1 cellular context compared by ENCODE assay signal in the genomic region with DNA sequence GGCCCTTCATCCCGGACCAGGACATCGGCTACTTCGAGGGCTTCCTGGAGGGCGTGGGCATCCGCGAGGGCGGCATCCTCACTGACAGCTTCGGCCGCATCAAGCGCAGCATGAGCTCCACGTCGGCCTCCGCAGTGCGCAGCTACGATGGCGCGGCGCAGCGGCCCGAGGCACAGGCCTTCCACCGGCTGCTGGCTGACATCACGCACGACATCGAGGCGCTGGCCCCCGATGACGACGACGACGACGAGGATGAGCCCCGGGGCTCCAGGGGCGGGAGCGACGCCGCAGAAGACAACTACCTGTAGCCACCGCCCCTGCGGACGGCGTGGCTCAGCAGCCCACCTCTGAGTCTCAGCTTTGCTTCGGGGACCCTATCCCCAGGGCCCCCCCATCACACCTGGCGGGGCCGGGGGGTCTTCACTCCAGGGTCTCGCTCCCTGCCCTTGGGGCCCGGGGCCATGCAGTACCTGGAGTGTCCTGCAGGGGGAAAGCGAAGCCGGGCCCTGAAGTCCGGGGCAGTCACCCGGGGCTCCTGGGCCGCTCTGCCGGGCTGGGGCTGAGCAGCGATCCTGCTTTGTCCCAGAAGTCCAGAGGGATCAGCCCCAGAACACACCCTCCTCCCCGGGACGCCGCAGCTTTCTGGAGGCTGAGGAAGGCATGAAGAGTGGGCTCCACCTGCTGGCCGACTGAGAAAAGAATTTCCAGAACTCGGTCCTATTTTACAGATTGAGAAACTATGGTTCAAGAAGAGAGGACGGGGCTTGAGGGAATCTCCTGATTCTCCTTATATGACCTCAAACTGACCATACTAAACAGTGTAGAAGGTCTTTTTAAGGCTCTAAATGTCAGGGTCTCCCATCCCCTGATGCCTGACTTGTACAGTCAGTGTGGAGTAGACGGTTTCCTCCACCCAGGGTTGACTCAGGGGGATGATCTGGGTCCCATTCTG.
A peak's percentile ranks its signal among the peaks of the same experiment; 100 is the strongest.
TF ChIP-seq lines count a peak whose summit lies in the region.

No MANE protein-coding gene starts in this region.

TF ChIP-seq in H1, 55 proteins besides CTCF, POLR2A, EP300 and RAD21:
- TF ChIP-seq HDAC2 (IDR thresholded peaks at IDR 0.05; ENCODE audit: borderline replicate concordance in 1 of 2, low read depth in 2 of 2, low read length in 2 of 2) (peak in 1 of 2 experiments; percentile 32; a peak in 2 of 4 replicates), CREB1 (IDR thresholded peaks at IDR 0.05) (peak; percentile 85), BCL11A (IDR thresholded peaks at IDR 0.05; ENCODE audit: low read depth in 2 of 2, low read length in 2 of 2) (no peak), RNF2 (IDR thresholded peaks at IDR 0.05; ENCODE audit: borderline replicate concordance, low read depth, low read length, missing control alignments, poor library complexity, severe bottlenecking) (no peak), RBBP5 (IDR thresholded peaks at IDR 0.05; ENCODE audit: borderline replicate concordance, low read depth, low read length) (0 out of 2 replicates have a peak, but pooled peaks have one; percentile 54), GTF2F1 (IDR thresholded peaks at IDR 0.05; ENCODE audit: borderline replicate concordance, low read depth, low read length) (no peak), KDM1A (IDR thresholded peaks at IDR 0.05; ENCODE audit: borderline replicate concordance, low read length) (peak; percentile 6; the same call in 1 of the 2 replicates), TAF1 (IDR thresholded peaks at IDR 0.05; ENCODE audit: low read depth, low read length) (peak; percentile 65; the same call in 1 of the 2 replicates), CEBPB (IDR thresholded peaks at IDR 0.05; ENCODE audit: low read depth, low read length) (peak; percentile 10; the same call in 1 of the 2 replicates), CHD2 (IDR thresholded peaks at IDR 0.05; ENCODE audit: low read length) (no peak), CBX5 (IDR thresholded peaks at IDR 0.05; ENCODE audit: low read depth, low read length) (no peak), CBX8 (IDR thresholded peaks at IDR 0.05; ENCODE audit: borderline replicate concordance, low read depth, low read length) (no peak), YY1 (IDR thresholded peaks at IDR 0.05; ENCODE audit: low read depth, low read length) (peak; percentile 77), KDM4A (IDR thresholded peaks at IDR 0.05; ENCODE audit: low read depth, low read length, severe bottlenecking) (peak; percentile 63), SRF (IDR thresholded peaks at IDR 0.05; ENCODE audit: low read depth, low read length) (no peak), FOSL1 (IDR thresholded peaks at IDR 0.05; ENCODE audit: insufficient read depth, low read depth, low read length) (no peak), PHF8 (conservative IDR thresholded peaks at IDR 0.05; ENCODE audit: low read depth, low read length) (no peak), CTBP2 (IDR thresholded peaks at IDR 0.05; ENCODE audit: borderline replicate concordance, insufficient read depth, insufficient read length, low read length) (peak; percentile 81), NRF1 (IDR thresholded peaks at IDR 0.05; ENCODE audit: low read depth, low read length) (no peak), SIN3A (conservative IDR thresholded peaks at IDR 0.05 in 1 of 2, IDR thresholded peaks at IDR 0.05 in 1 of 2; ENCODE audit: low read depth in 1 of 2, low read length in 2 of 2) (peak; percentile 39 to 81; a peak in 2 of 4 replicates), MAFK (IDR thresholded peaks at IDR 0.05; ENCODE audit: low read depth, low read length) (no peak), TEAD4 (IDR thresholded peaks at IDR 0.05; ENCODE audit: low read depth, low read length) (peak; percentile 48; the same call in 1 of the 2 replicates), RXRA (IDR thresholded peaks at IDR 0.05; ENCODE audit: insufficient read depth, low read depth, low read length) (no peak), NANOG (IDR thresholded peaks at IDR 0.05; ENCODE audit: insufficient read depth, low read depth, low read length, poor library complexity, severe bottlenecking) (no peak), POU5F1 (IDR thresholded peaks at IDR 0.05; ENCODE audit: low read depth, low read length) (no peak), KDM5A (IDR thresholded peaks at IDR 0.05; ENCODE audit: low read length) (no peak), EZH2 (IDR thresholded peaks at IDR 0.05; ENCODE audit: low read depth, low read length, severe bottlenecking) (no peak), SUZ12 (IDR thresholded peaks at IDR 0.05; ENCODE audit: low read length) (no peak), EGR1 (IDR thresholded peaks at IDR 0.05; ENCODE audit: borderline replicate concordance, low read depth, low read length) (no peak), POLR2AphosphoS5 (IDR thresholded peaks at IDR 0.05; ENCODE audit: low read depth, low read length) (no peak), TAF7 (optimal IDR thresholded peaks at IDR 0.05; ENCODE audit: borderline replicate concordance, low read depth, low read length) (peak; percentile 81), SP4 (IDR thresholded peaks at IDR 0.05; ENCODE audit: low read length) (0 out of 2 replicates have a peak, but pooled peaks have one; percentile 63), GABPA (IDR thresholded peaks at IDR 0.05; ENCODE audit: borderline replicate concordance, insufficient read depth, low read length) (peak; percentile 66; the same call in 1 of the 2 replicates), JUND (IDR thresholded peaks at IDR 0.05; ENCODE audit: low read length) (peak; percentile 32; the same call in 1 of the 2 replicates), HDAC6 (IDR thresholded peaks at IDR 0.05; ENCODE audit: low read depth, low read length) (no peak), TBP (IDR thresholded peaks at IDR 0.05; ENCODE audit: low read depth, low read length) (peak; percentile 79; the same call in 1 of the 2 replicates), ZNF274 (IDR thresholded peaks at IDR 0.05; ENCODE audit: borderline replicate concordance, extremely low read depth, low read length) (no peak), BRCA1 (IDR thresholded peaks at IDR 0.05; ENCODE audit: low read depth, low read length) (no peak), TCF12 (IDR thresholded peaks at IDR 0.05; ENCODE audit: low read depth, low read length) (0 out of 2 replicates have a peak, but pooled peaks have one; percentile 71)
- TF ChIP-seq, protein P1, sequence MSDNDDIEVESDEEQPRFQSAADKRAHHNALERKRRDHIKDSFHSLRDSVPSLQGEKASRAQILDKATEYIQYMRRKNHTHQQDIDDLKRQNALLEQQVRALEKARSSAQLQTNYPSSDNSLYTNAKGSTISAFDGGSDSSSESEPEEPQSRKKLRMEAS (IDR thresholded peaks at IDR 0.05), result peak; percentile 57; the same call in 1 of the 2 replicates
- TF ChIP-seq, protein P2, sequence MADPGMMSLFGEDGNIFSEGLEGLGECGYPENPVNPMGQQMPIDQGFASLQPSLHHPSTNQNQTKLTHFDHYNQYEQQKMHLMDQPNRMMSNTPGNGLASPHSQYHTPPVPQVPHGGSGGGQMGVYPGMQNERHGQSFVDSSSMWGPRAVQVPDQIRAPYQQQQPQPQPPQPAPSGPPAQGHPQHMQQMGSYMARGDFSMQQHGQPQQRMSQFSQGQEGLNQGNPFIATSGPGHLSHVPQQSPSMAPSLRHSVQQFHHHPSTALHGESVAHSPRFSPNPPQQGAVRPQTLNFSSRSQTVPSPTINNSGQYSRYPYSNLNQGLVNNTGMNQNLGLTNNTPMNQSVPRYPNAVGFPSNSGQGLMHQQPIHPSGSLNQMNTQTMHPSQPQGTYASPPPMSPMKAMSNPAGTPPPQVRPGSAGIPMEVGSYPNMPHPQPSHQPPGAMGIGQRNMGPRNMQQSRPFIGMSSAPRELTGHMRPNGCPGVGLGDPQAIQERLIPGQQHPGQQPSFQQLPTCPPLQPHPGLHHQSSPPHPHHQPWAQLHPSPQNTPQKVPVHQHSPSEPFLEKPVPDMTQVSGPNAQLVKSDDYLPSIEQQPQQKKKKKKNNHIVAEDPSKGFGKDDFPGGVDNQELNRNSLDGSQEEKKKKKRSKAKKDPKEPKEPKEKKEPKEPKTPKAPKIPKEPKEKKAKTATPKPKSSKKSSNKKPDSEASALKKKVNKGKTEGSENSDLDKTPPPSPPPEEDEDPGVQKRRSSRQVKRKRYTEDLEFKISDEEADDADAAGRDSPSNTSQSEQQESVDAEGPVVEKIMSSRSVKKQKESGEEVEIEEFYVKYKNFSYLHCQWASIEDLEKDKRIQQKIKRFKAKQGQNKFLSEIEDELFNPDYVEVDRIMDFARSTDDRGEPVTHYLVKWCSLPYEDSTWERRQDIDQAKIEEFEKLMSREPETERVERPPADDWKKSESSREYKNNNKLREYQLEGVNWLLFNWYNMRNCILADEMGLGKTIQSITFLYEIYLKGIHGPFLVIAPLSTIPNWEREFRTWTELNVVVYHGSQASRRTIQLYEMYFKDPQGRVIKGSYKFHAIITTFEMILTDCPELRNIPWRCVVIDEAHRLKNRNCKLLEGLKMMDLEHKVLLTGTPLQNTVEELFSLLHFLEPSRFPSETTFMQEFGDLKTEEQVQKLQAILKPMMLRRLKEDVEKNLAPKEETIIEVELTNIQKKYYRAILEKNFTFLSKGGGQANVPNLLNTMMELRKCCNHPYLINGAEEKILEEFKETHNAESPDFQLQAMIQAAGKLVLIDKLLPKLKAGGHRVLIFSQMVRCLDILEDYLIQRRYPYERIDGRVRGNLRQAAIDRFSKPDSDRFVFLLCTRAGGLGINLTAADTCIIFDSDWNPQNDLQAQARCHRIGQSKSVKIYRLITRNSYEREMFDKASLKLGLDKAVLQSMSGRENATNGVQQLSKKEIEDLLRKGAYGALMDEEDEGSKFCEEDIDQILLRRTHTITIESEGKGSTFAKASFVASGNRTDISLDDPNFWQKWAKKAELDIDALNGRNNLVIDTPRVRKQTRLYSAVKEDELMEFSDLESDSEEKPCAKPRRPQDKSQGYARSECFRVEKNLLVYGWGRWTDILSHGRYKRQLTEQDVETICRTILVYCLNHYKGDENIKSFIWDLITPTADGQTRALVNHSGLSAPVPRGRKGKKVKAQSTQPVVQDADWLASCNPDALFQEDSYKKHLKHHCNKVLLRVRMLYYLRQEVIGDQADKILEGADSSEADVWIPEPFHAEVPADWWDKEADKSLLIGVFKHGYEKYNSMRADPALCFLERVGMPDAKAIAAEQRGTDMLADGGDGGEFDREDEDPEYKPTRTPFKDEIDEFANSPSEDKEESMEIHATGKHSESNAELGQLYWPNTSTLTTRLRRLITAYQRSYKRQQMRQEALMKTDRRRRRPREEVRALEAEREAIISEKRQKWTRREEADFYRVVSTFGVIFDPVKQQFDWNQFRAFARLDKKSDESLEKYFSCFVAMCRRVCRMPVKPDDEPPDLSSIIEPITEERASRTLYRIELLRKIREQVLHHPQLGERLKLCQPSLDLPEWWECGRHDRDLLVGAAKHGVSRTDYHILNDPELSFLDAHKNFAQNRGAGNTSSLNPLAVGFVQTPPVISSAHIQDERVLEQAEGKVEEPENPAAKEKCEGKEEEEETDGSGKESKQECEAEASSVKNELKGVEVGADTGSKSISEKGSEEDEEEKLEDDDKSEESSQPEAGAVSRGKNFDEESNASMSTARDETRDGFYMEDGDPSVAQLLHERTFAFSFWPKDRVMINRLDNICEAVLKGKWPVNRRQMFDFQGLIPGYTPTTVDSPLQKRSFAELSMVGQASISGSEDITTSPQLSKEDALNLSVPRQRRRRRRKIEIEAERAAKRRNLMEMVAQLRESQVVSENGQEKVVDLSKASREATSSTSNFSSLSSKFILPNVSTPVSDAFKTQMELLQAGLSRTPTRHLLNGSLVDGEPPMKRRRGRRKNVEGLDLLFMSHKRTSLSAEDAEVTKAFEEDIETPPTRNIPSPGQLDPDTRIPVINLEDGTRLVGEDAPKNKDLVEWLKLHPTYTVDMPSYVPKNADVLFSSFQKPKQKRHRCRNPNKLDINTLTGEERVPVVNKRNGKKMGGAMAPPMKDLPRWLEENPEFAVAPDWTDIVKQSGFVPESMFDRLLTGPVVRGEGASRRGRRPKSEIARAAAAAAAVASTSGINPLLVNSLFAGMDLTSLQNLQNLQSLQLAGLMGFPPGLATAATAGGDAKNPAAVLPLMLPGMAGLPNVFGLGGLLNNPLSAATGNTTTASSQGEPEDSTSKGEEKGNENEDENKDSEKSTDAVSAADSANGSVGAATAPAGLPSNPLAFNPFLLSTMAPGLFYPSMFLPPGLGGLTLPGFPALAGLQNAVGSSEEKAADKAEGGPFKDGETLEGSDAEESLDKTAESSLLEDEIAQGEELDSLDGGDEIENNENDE (IDR thresholded peaks at IDR 0.05; ENCODE audit: insufficient replicate concordance, low read length), result no peak
- TF ChIP-seq, protein P3, sequence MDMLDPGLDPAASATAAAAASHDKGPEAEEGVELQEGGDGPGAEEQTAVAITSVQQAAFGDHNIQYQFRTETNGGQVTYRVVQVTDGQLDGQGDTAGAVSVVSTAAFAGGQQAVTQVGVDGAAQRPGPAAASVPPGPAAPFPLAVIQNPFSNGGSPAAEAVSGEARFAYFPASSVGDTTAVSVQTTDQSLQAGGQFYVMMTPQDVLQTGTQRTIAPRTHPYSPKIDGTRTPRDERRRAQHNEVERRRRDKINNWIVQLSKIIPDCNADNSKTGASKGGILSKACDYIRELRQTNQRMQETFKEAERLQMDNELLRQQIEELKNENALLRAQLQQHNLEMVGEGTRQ (IDR thresholded peaks at IDR 0.05; ENCODE audit: low read length), result no peak
- TF ChIP-seq, protein P4, sequence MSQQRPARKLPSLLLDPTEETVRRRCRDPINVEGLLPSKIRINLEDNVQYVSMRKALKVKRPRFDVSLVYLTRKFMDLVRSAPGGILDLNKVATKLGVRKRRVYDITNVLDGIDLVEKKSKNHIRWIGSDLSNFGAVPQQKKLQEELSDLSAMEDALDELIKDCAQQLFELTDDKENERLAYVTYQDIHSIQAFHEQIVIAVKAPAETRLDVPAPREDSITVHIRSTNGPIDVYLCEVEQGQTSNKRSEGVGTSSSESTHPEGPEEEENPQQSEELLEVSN (IDR thresholded peaks at IDR 0.05), result peak; percentile 63; the same call in 1 of the 2 replicates
- TF ChIP-seq, protein P5, sequence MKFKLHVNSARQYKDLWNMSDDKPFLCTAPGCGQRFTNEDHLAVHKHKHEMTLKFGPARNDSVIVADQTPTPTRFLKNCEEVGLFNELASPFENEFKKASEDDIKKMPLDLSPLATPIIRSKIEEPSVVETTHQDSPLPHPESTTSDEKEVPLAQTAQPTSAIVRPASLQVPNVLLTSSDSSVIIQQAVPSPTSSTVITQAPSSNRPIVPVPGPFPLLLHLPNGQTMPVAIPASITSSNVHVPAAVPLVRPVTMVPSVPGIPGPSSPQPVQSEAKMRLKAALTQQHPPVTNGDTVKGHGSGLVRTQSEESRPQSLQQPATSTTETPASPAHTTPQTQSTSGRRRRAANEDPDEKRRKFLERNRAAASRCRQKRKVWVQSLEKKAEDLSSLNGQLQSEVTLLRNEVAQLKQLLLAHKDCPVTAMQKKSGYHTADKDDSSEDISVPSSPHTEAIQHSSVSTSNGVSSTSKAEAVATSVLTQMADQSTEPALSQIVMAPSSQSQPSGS (IDR thresholded peaks at IDR 0.05; ENCODE audit: low read length), result 0 out of 2 replicates have a peak, but pooled peaks have one; percentile 68
- TF ChIP-seq, protein P6, sequence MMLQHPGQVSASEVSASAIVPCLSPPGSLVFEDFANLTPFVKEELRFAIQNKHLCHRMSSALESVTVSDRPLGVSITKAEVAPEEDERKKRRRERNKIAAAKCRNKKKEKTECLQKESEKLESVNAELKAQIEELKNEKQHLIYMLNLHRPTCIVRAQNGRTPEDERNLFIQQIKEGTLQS (IDR thresholded peaks at IDR 0.05; ENCODE audit: insufficient read depth, low read depth, low read length), result no peak
